In the genomic region with DNA sequence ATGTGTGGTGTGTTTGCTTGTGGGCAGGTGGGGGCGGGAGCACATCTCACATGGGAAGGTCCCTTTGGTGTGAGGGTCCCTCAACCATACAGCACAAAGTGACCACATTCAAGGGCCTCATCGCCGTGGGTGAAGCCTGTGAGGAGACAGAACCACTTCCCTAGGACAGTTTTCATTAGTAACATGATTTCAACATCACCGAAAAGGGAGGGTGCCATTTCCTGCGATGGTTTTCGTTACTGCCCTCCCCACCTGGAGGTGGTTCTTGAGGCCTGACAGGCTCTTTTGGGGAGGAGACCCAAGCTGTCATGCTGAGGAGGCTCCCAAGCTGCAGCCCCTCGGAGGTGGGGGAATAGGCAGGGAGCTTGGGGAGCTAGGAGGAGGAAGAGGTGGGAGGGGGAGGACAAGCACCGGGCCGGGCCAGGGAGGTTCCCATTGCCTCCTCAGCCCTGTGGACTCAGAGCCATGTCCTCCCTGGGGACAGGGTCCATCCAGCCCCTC, we compare ENCODE assay signal across 10 cellular contexts. TPM values are rescaled to one million over a fixed set of nuclear protein-coding genes. Genes with fewer than 3 reads are reported as not detected.
DNase-seq lines count a peak whose midpoint lies in the region; ATAC-seq and TF ChIP-seq lines count a peak whose summit lies in the region.
"Had no signal": no experiment of that assay in that cellular context is flagged by ENCODE, and none has a peak within 500 bp of the region (broad histone marks: within the 10 kb centered on the region; RNA-seq: fewer than 3 reads in every experiment).

No MANE protein-coding gene starts in this region.

- CTCF ChIA-PET in activated CD8-positive, alpha-beta T cell treated with anti-CD3 and anti-CD28 coated beads for 36 hours (lab: Charles Lee), result interaction anchor here (1.3 to 1.6 kb wide), 2 partner anchors 10 to 153 kb away, joined by 4 to 5 read pairs; no protein-coding TSS in a partner anchor
- CTCF ChIA-PET in activated CD8-positive, alpha-beta T cell treated with anti-CD3 and anti-CD28 coated beads, Interleukin-2, amount 10 ng/mL, durations not matched to agents 7 days and 5 days (lab: Charles Lee), result no interaction called here

- no peaks in the 10 kb centered on the region for H3K9me3 ChIP-seq in adrenal gland (replicated peaks in 1 of 3)
- no peaks in the 10 kb centered on the region for H3K9me3 ChIP-seq in liver (ENCODE audit: control insufficient read depth in 4 of 4, low read length in 3 of 4)
- peaks cover 0 to 10% (median 2%) of the 10 kb centered on the region in 4 donors for H3K9me3 ChIP-seq in upper lobe of left lung

- no peak overlapping the region for H3K4me3 Mint-ChIP-seq in activated CD8-positive, alpha-beta T cell treated with anti-CD3 and anti-CD28 coated beads for 36 hours
- H3K4me3 Mint-ChIP-seq in activated CD8-positive, alpha-beta T cell treated with anti-CD3 and anti-CD28 coated beads, Interleukin-2, amount 10 ng/mL, durations not matched to agents 7 days and 5 days, result no peak overlapping the region
- H3K4me3 Mint-ChIP-seq in glutamatergic neuron (ENCODE audit: unreplicated experiment), result no peak overlapping the region

- peaks cover 12% of the 10 kb centered on the region for H3K4me1 Mint-ChIP-seq in activated CD8-positive, alpha-beta T cell treated with anti-CD3 and anti-CD28 coated beads for 36 hours (ENCODE audit: low read depth)
- peaks cover 13% of the 10 kb centered on the region for H3K4me1 Mint-ChIP-seq in activated CD8-positive, alpha-beta T cell treated with anti-CD3 and anti-CD28 coated beads, Interleukin-2, amount 10 ng/mL, durations not matched to agents 7 days and 5 days (ENCODE audit: low read depth)
- no peaks in the 10 kb centered on the region for H3K4me1 Mint-ChIP-seq in glutamatergic neuron (ENCODE audit: low read depth, unreplicated experiment)

- peaks cover 25% of the 10 kb centered on the region for H3K27me3 Mint-ChIP-seq in activated CD8-positive, alpha-beta T cell treated with anti-CD3 and anti-CD28 coated beads for 36 hours
- H3K27me3 Mint-ChIP-seq in activated CD8-positive, alpha-beta T cell treated with anti-CD3 and anti-CD28 coated beads, Interleukin-2, amount 10 ng/mL, durations not matched to agents 7 days and 5 days (ENCODE audit: low read depth), result peaks cover 25% of the 10 kb centered on the region
- peaks cover 9% of the 10 kb centered on the region for H3K27me3 Mint-ChIP-seq in glutamatergic neuron (ENCODE audit: unreplicated experiment)

- no peak for TF ChIP-seq EP300 in upper lobe of left lung (IDR thresholded peaks at IDR 0.05)

- H3K27ac ChIP-seq in adrenal gland, result peak overlapping the region; percentile 41 to 90 (median 75)
- H3K27ac ChIP-seq in liver (ENCODE audit: low read depth in 1 of 2, low read length in 2 of 2), result peak overlapping the region; percentile 65 to 67
- peak overlapping the region; percentile 64 to 88 (median 82) for H3K27ac ChIP-seq in upper lobe of left lung

- H3K9me3 Mint-ChIP-seq in activated CD8-positive, alpha-beta T cell treated with anti-CD3 and anti-CD28 coated beads for 36 hours, result peaks cover 12% of the 10 kb centered on the region
- H3K9me3 Mint-ChIP-seq in activated CD8-positive, alpha-beta T cell treated with anti-CD3 and anti-CD28 coated beads, Interleukin-2, amount 10 ng/mL, durations not matched to agents 7 days and 5 days (ENCODE audit: insufficient read depth), result no peaks in the 10 kb centered on the region
- peaks cover 10% of the 10 kb centered on the region for H3K9me3 Mint-ChIP-seq in glutamatergic neuron (ENCODE audit: unreplicated experiment)

- no peaks in the 10 kb centered on the region for H3K36me3 Mint-ChIP-seq in activated CD8-positive, alpha-beta T cell treated with anti-CD3 and anti-CD28 coated beads for 36 hours (ENCODE audit: low read depth)
- no peaks in the 10 kb centered on the region for H3K36me3 Mint-ChIP-seq in activated CD8-positive, alpha-beta T cell treated with anti-CD3 and anti-CD28 coated beads, Interleukin-2, amount 10 ng/mL, durations not matched to agents 7 days and 5 days (ENCODE audit: low read depth)
- peaks cover 23% of the 10 kb centered on the region for H3K36me3 Mint-ChIP-seq in glutamatergic neuron (ENCODE audit: unreplicated experiment)

- no peak overlapping the region for H3K9ac ChIP-seq in liver (ENCODE audit: low read depth in 1 of 2, low read length in 2 of 2)

- H3K4me1 ChIP-seq in adrenal gland (replicated peaks in 1 of 2) (no peaks in the 10 kb centered on the region), liver (ENCODE audit: control insufficient read depth in 4 of 4, insufficient read depth in 4 of 4, low read length in 3 of 4) (no peaks in the 10 kb centered on the region), upper lobe of left lung (no peaks in the 10 kb centered on the region)

- TF ChIP-seq CTCF in activated CD8-positive, alpha-beta T cell treated with anti-CD3 and anti-CD28 coated beads for 36 hours (IDR thresholded peaks at IDR 0.05), result no peak
- TF ChIP-seq CTCF in adrenal gland (IDR thresholded peaks at IDR 0.05), result no peak
- TF ChIP-seq CTCF in liver (IDR thresholded peaks at IDR 0.05; ENCODE audit: low read depth, low read length, missing input control), result no peak
- no peak for TF ChIP-seq CTCF in upper lobe of left lung (IDR thresholded peaks at IDR 0.05)
- no peak for TF ChIP-seq CTCF in glutamatergic neuron (IDR thresholded peaks at IDR 0.05; ENCODE audit: partially characterized antibody, unreplicated experiment)

- H3K36me3 ChIP-seq in adrenal gland (replicated peaks in 1 of 2) (no peaks in the 10 kb centered on the region), liver (ENCODE audit: control insufficient read depth in 4 of 4, insufficient read depth in 3 of 4, low read depth in 1 of 4, low read length in 3 of 4) (no peaks in the 10 kb centered on the region), upper lobe of left lung (no peaks in the 10 kb centered on the region)

- POLR2A ChIA-PET in activated CD8-positive, alpha-beta T cell treated with anti-CD3 and anti-CD28 coated beads for 36 hours (lab: Charles Lee), result interaction anchor here (0.6 kb wide), 1 partner anchor 81 kb away, joined by 3 read pairs; no protein-coding TSS in a partner anchor
- POLR2A ChIA-PET in activated CD8-positive, alpha-beta T cell treated with anti-CD3 and anti-CD28 coated beads, Interleukin-2, amount 10 ng/mL, durations not matched to agents 7 days and 5 days (lab: Charles Lee), result no interaction called here

- H3K27me3 ChIP-seq in adrenal gland (peaks cover 3% of the 10 kb centered on the region), liver (ENCODE audit: control insufficient read depth in 4 of 4, insufficient read depth in 4 of 4, low read length in 3 of 4) (no peaks in the 10 kb centered on the region), upper lobe of left lung (no peaks in the 10 kb centered on the region)

- WGBS in adrenal gland, 4 donors, result 66 to 84% (median 73%) methylated on average over 7 to 9 of the region's 9 CpGs
- WGBS in liver, result 75% methylated on average over 9 of the region's 9 CpGs
- WGBS in upper lobe of left lung, 2 donors, result 48 to 65% methylated on average over 3 to 7 of the region's 9 CpGs

- H3K27ac Mint-ChIP-seq in activated CD8-positive, alpha-beta T cell treated with anti-CD3 and anti-CD28 coated beads for 36 hours, result no peak overlapping the region
- no peak overlapping the region for H3K27ac Mint-ChIP-seq in activated CD8-positive, alpha-beta T cell treated with anti-CD3 and anti-CD28 coated beads, Interleukin-2, amount 10 ng/mL, durations not matched to agents 7 days and 5 days
- H3K27ac Mint-ChIP-seq in glutamatergic neuron (ENCODE audit: unreplicated experiment), result no peak overlapping the region
- H3K27ac Mint-ChIP-seq: activated naive CD4-positive, alpha-beta T cell treated with anti-CD3 and anti-CD28 coated beads, Interleukin-2, amount 50 U/mL, for 72 hours had no signal

- peak; percentile 54 for ATAC-seq in activated CD8-positive, alpha-beta T cell treated with anti-CD3 and anti-CD28 coated beads for 36 hours
- ATAC-seq in activated CD8-positive, alpha-beta T cell treated with anti-CD3 and anti-CD28 coated beads, Interleukin-2, amount 10 ng/mL, durations not matched to agents 7 days and 5 days, result no peak
- peak; percentile 50 to 70 for ATAC-seq in upper lobe of left lung (ENCODE audit: low FRiP score in 2 of 2)
- no peak for ATAC-seq in GM18867 (IDR thresholded peaks at IDR 0.05; ENCODE audit: unreplicated experiment)

- no peak for TF ChIP-seq RAD21 in liver (IDR thresholded peaks at IDR 0.05)

- TF ChIP-seq POLR2A in adrenal gland (IDR thresholded peaks at IDR 0.05), result no peak
- peak in 1 of 4 donors; percentile 60 for TF ChIP-seq POLR2A in upper lobe of left lung (IDR thresholded peaks at IDR 0.05)

- H3K4me3 ChIP-seq in adrenal gland (no peak overlapping the region), liver (ENCODE audit: low read depth in 1 of 3, low read length in 3 of 3) (no peak overlapping the region), upper lobe of left lung (no peak overlapping the region)

- DNase-seq in activated CD8-positive, alpha-beta T cell treated with anti-CD3 and anti-CD28 coated beads for 36 hours, result peak; percentile 53
- no peak for DNase-seq in activated CD8-positive, alpha-beta T cell treated with anti-CD3 and anti-CD28 coated beads, Interleukin-2, amount 10 ng/mL, durations not matched to agents 7 days and 5 days
- DNase-seq in adrenal gland, result peak in 2 of 7 donors; percentile 26 to 53
- DNase-seq in upper lobe of left lung, result peak; percentile 29 to 56
- no peak for DNase-seq in glutamatergic neuron
- no peak for DNase-seq in effector CD4-positive, alpha-beta T cell
- DNase-seq: NCI-H774 had no signal

- intact Hi-C loops in activated CD8-positive, alpha-beta T cell treated with anti-CD3 and anti-CD28 coated beads for 36 hours (cut with micrococcal nuclease), result no loop called here
- intact Hi-C loops in adrenal gland (cut with DNase I), result no loop called here

RNA-seq across cellular contexts. Expression of gene CD300LB, which starts 9.5 kb away (rescaled TPM):
- not detected for total RNA-seq in activated CD8-positive, alpha-beta T cell treated with anti-CD3 and anti-CD28 coated beads for 36 hours
- total RNA-seq in activated CD8-positive, alpha-beta T cell treated with anti-CD3 and anti-CD28 coated beads, Interleukin-2, amount 10 ng/mL, durations not matched to agents 7 days and 5 days, result not detected
- under 1 TPM in 7 of 8 donors, not detected in 1; 0.18 to 0.95 (median 0.28) TPM for total RNA-seq in adrenal gland
- under 1 TPM; 0.24 to 0.40 (median 0.30) TPM for polyA plus RNA-seq in adrenal gland
- total RNA-seq in liver, result under 1 TPM; 0.08 to 0.33 TPM
- under 1 TPM in 1 of 2 donors, not detected in 1; 0.09 TPM for polyA plus RNA-seq in liver
- 1 to 10 TPM in 3 of 6 donors, under 1 TPM in 3; 0.49 to 3.1 (median 1.5) TPM for total RNA-seq in upper lobe of left lung
- not detected for total RNA-seq in glutamatergic neuron (ENCODE audit: unreplicated experiment)
- total RNA-seq: activated naive CD4-positive, alpha-beta T cell treated with anti-CD3 and anti-CD28 coated beads, Interleukin-2, amount 50 U/mL, for 72 hours had no signal

RNA-seq across cellular contexts. Expression of gene CD300C, which starts 24.2 kb away (rescaled TPM):
- total RNA-seq in activated CD8-positive, alpha-beta T cell treated with anti-CD3 and anti-CD28 coated beads for 36 hours, result not detected
- total RNA-seq in activated CD8-positive, alpha-beta T cell treated with anti-CD3 and anti-CD28 coated beads, Interleukin-2, amount 10 ng/mL, durations not matched to agents 7 days and 5 days, result under 1 TPM; 0.47 to 0.57 TPM
- total RNA-seq in adrenal gland (1 to 10 TPM in 7 of 8 donors, not detected in 1; 2.1 to 4.5 (median 2.6) TPM), liver (1 to 10 TPM in 1 of 2 donors, under 1 TPM in 1; 0.92 to 1.5 TPM), upper lobe of left lung (10 to 100 TPM in 3 of 6 donors, 1 to 10 TPM in 2, under 1 TPM in 1; 0.98 to 19.4 (median 9.7) TPM), glutamatergic neuron (ENCODE audit: unreplicated experiment) (not detected)
- polyA plus RNA-seq in adrenal gland (1 to 10 TPM in 2 of 3 donors, under 1 TPM in 1; 0.64 to 1.2 (median 1.0) TPM), liver (1 to 10 TPM in 1 of 2 donors, under 1 TPM in 1; 0.17 to 1.2 TPM)

RNA-seq across cellular contexts. Expression of gene CD300H, which starts 45.6 kb away (rescaled TPM):
- total RNA-seq in activated CD8-positive, alpha-beta T cell treated with anti-CD3 and anti-CD28 coated beads for 36 hours, result not detected
- not detected for total RNA-seq in activated CD8-positive, alpha-beta T cell treated with anti-CD3 and anti-CD28 coated beads, Interleukin-2, amount 10 ng/mL, durations not matched to agents 7 days and 5 days
- total RNA-seq in adrenal gland (not detected), liver (under 1 TPM in 1 of 2 donors, not detected in 1; 0.47 TPM), upper lobe of left lung (1 to 10 TPM in 1 of 6 donors, under 1 TPM in 1, not detected in 4; 0.37 to 2.7 TPM), glutamatergic neuron (ENCODE audit: unreplicated experiment) (not detected)
- polyA plus RNA-seq in adrenal gland (not detected), liver (not detected)
- total RNA-seq: activated naive CD4-positive, alpha-beta T cell treated with anti-CD3 and anti-CD28 coated beads, Interleukin-2, amount 50 U/mL, for 72 hours had no signal

RNA-seq across cellular contexts. Expression of gene CD300A, which starts 55.3 kb away (rescaled TPM):
- 1 to 10 TPM; 2.2 to 2.4 TPM for total RNA-seq in activated CD8-positive, alpha-beta T cell treated with anti-CD3 and anti-CD28 coated beads for 36 hours
- 1 to 10 TPM; 2.1 to 2.8 TPM for total RNA-seq in activated CD8-positive, alpha-beta T cell treated with anti-CD3 and anti-CD28 coated beads, Interleukin-2, amount 10 ng/mL, durations not matched to agents 7 days and 5 days
- total RNA-seq in adrenal gland (10 to 100 TPM in 6 of 8 donors, 1 to 10 TPM in 2; 6.0 to 26.6 (median 15.9) TPM), liver (10 to 100 TPM in 1 of 2 donors, 1 to 10 TPM in 1; 9.0 to 11.5 TPM), upper lobe of left lung (10 to 100 TPM; 10.7 to 26.5 (median 18.0) TPM), glutamatergic neuron (ENCODE audit: unreplicated experiment) (0.25 TPM)
- polyA plus RNA-seq in adrenal gland (10 to 100 TPM in 1 of 3 donors, 1 to 10 TPM in 2; 7.3 to 11.7 (median 8.5) TPM), liver (1 to 10 TPM; 2.2 to 7.0 TPM)

Comparison
In these comparisons a context has a peak if more than half of its experiments do, and no peak if none do; other contexts are left out.
1. ATAC-seq: peak in activated CD8-positive, alpha-beta T cell treated with anti-CD3 and anti-CD28 coated beads for 36 hours (single experiment) and upper lobe of left lung (2 of 2); none in activated CD8-positive, alpha-beta T cell treated with anti-CD3 and anti-CD28 coated beads, Interleukin-2, amount 10 ng/mL, durations not matched to agents 7 days and 5 days (single experiment) and GM18867 (single experiment).
2. DNase-seq: peak in activated CD8-positive, alpha-beta T cell treated with anti-CD3 and anti-CD28 coated beads for 36 hours (single experiment) and upper lobe of left lung (2 of 2); none in activated CD8-positive, alpha-beta T cell treated with anti-CD3 and anti-CD28 coated beads, Interleukin-2, amount 10 ng/mL, durations not matched to agents 7 days and 5 days (single experiment), glutamatergic neuron (single experiment) and effector CD4-positive, alpha-beta T cell (single experiment).
3. Peak in every context shown above with its lines, with median percentiles within 50 percentile points of each other: H3K27ac ChIP-seq.